In genomic region chr13:65856464-65856863, GRCh38 we compare ENCODE assay signal across 21 cellular contexts.
DNase-seq lines count a peak whose midpoint lies in the region; ATAC-seq and TF ChIP-seq lines count a peak whose summit lies in the region.
"Had no signal": no experiment of that assay in that cellular context is flagged by ENCODE, and none has a peak within 500 bp of the region (broad histone marks: within the 10 kb centered on the region; RNA-seq: fewer than 3 reads in every experiment).

No MANE protein-coding gene starts in this region.

- peak; percentile 32 for DNase-seq in EL
- peak; percentile 58 to 85 for DNase-seq in fibroblast of lung (ENCODE audit: low read depth in 2 of 2)
- DNase-seq in osteocyte (ENCODE audit: extremely low spot score, unreplicated experiment), result no peak
- no peak for DNase-seq in OCI-M2 (lab: John Stamatoyannopoulos, UW; ENCODE audit: unreplicated experiment)
- no peak for DNase-seq in activated gamma-delta T cell treated with Interleukin-2 at 50 U/mL for 16 hours
- DNase-seq in LoVo (ENCODE audit: low spot score), result no peak
- DNase-seq in islet precursor cell, result no peak
- DNase-seq: activated CD4-positive, alpha-beta T cell treated with anti-CD3 and anti-CD28 coated beads for 48 hours; Calu3; effector memory CD4-positive, alpha-beta T cell; gastrocnemius medialis; GF-D8; lower lobe of right lung; naive thymus-derived CD8-positive, alpha-beta T cell; NCI-H187 treated with DMSO at 0.1 percent for 48 hours; NCI-H524; PC-3; stimulated activated CD4-positive, alpha-beta T cell treated with anti-CD3 and anti-CD28 coated beads, Interleukin-2, amount 100 ng/mL, for 24 hours had no signal

- H3K4me1 ChIP-seq in fibroblast of lung (ENCODE audit: control insufficient read depth, extremely low read depth, insufficient read depth, low read length), result no peaks in the 10 kb centered on the region
- H3K4me1 ChIP-seq: gastrocnemius medialis, lower lobe of right lung, right atrium auricular region had no signal

- H3K27ac Mint-ChIP-seq in osteocyte (ENCODE audit: unreplicated experiment), result peak overlapping the region; percentile 75
- H3K27ac Mint-ChIP-seq: activated naive CD4-positive, alpha-beta T cell treated with anti-CD3 and anti-CD28 coated beads, Interleukin-2, amount 50 U/mL, for 24 hours; naive thymus-derived CD8-positive, alpha-beta T cell had no signal

- no peaks in the 10 kb centered on the region for H3K36me3 Mint-ChIP-seq in osteocyte (ENCODE audit: unreplicated experiment)
- H3K36me3 Mint-ChIP-seq: activated naive CD4-positive, alpha-beta T cell treated with anti-CD3 and anti-CD28 coated beads, Interleukin-2, amount 50 U/mL, for 24 hours; naive thymus-derived CD8-positive, alpha-beta T cell had no signal

- TF ChIP-seq CTCF in fibroblast of lung (conservative IDR thresholded peaks at IDR 0.05 in 1 of 2, IDR thresholded peaks at IDR 0.05 in 1 of 2; ENCODE audit: low read depth in 1 of 2, low read length in 2 of 2) (no peak), osteocyte (IDR thresholded peaks at IDR 0.05) (no peak)

- H2AFZ ChIP-seq in fibroblast of lung (ENCODE audit: low read length), result peak overlapping the region; percentile 11

- H3K79me2 ChIP-seq in fibroblast of lung (ENCODE audit: control insufficient read depth, insufficient read depth, low read length), result no peaks in the 10 kb centered on the region

- H3K27me3 ChIP-seq in fibroblast of lung (ENCODE audit: control insufficient read depth, insufficient read depth, low read length), result no peaks in the 10 kb centered on the region
- H3K27me3 ChIP-seq: right atrium auricular region had no signal

- H3K4me3 ChIP-seq in fibroblast of lung (replicated peaks in 1 of 4; ENCODE audit: control extremely low read depth in 1 of 4, insufficient read depth in 1 of 4, low read depth in 3 of 4, low read length in 4 of 4), result no peak overlapping the region
- H3K4me3 ChIP-seq: gastrocnemius medialis, lower lobe of right lung, right atrium auricular region had no signal

- peaks cover 5% of the 10 kb centered on the region for H3K9me3 Mint-ChIP-seq in osteocyte (ENCODE audit: unreplicated experiment)
- H3K9me3 Mint-ChIP-seq: activated naive CD4-positive, alpha-beta T cell treated with anti-CD3 and anti-CD28 coated beads, Interleukin-2, amount 50 U/mL, for 24 hours had no signal

- ATAC-seq in SK-N-SH treated with all-trans-retinoic acid at 6 μM for 48 hours, result peak; percentile 96
- ATAC-seq: gastrocnemius medialis; lower lobe of right lung; naive thymus-derived CD8-positive, alpha-beta T cell; PC-3 had no signal

- no peaks in the 10 kb centered on the region for H3K27me3 Mint-ChIP-seq in osteocyte (ENCODE audit: unreplicated experiment)
- H3K27me3 Mint-ChIP-seq: activated naive CD4-positive, alpha-beta T cell treated with anti-CD3 and anti-CD28 coated beads, Interleukin-2, amount 50 U/mL, for 24 hours; naive thymus-derived CD8-positive, alpha-beta T cell had no signal

- no peak overlapping the region for H3K4me3 Mint-ChIP-seq in osteocyte (ENCODE audit: unreplicated experiment)
- H3K4me3 Mint-ChIP-seq: activated naive CD4-positive, alpha-beta T cell treated with anti-CD3 and anti-CD28 coated beads, Interleukin-2, amount 50 U/mL, for 24 hours; naive thymus-derived CD8-positive, alpha-beta T cell had no signal

- no peak overlapping the region for H3K27ac ChIP-seq in fibroblast of lung (ENCODE audit: insufficient read depth, low read length)
- H3K27ac ChIP-seq: gastrocnemius medialis, lower lobe of right lung, right atrium auricular region had no signal

- peaks cover 44% of the 10 kb centered on the region for H3K4me1 Mint-ChIP-seq in osteocyte (ENCODE audit: unreplicated experiment)
- H3K4me1 Mint-ChIP-seq: activated naive CD4-positive, alpha-beta T cell treated with anti-CD3 and anti-CD28 coated beads, Interleukin-2, amount 50 U/mL, for 24 hours; naive thymus-derived CD8-positive, alpha-beta T cell had no signal

- no peaks in the 10 kb centered on the region for H3K36me3 ChIP-seq in fibroblast of lung (ENCODE audit: control insufficient read depth, insufficient read depth, low read length)
- H3K36me3 ChIP-seq: gastrocnemius medialis, lower lobe of right lung, right atrium auricular region had no signal

- no peaks in the 10 kb centered on the region for H3K9me3 ChIP-seq in fibroblast of lung (ENCODE audit: control insufficient read depth, insufficient read depth, low read depth, low read length)
- H3K9me3 ChIP-seq: gastrocnemius medialis, lower lobe of right lung, right atrium auricular region had no signal

- H3K4me2 ChIP-seq in fibroblast of lung (ENCODE audit: extremely low read depth, insufficient read depth, low read length), result no peak overlapping the region

- H4K20me1 ChIP-seq in fibroblast of lung (ENCODE audit: control insufficient read depth, extremely low read depth, insufficient read depth, low read length), result no peaks in the 10 kb centered on the region

- H3K9ac ChIP-seq in fibroblast of lung (ENCODE audit: insufficient read depth, low read length), result no peak overlapping the region

TF ChIP-seq in SK-N-SH treated with all-trans-retinoic acid at 6 μM for 48 hours, 23 proteins besides CTCF, POLR2A, EP300 and RAD21:
- TF ChIP-seq PATZ1 (CRISPR knock-in tag; IDR thresholded peaks at IDR 0.05; ENCODE audit: borderline replicate concordance) (no peak), OSR1 (CRISPR knock-in tag; IDR thresholded peaks at IDR 0.05) (no peak), ISL1 (CRISPR knock-in tag; IDR thresholded peaks at IDR 0.05) (no peak), CREB5 (CRISPR knock-in tag; IDR thresholded peaks at IDR 0.05; ENCODE audit: low read depth) (no peak), ZNF70 (CRISPR knock-in tag; IDR thresholded peaks at IDR 0.05) (no peak)

Comparison
In these comparisons a context has a peak if more than half of its experiments do, and no peak if none do; other contexts are left out.
1. DNase-seq: peak in EL (single experiment) and fibroblast of lung (2 of 2); none in osteocyte (single experiment), OCI-M2 (single experiment), activated gamma-delta T cell treated with Interleukin-2 at 50 U/mL for 16 hours (single experiment), LoVo (single experiment) and islet precursor cell (single experiment).